In the genomic region with DNA sequence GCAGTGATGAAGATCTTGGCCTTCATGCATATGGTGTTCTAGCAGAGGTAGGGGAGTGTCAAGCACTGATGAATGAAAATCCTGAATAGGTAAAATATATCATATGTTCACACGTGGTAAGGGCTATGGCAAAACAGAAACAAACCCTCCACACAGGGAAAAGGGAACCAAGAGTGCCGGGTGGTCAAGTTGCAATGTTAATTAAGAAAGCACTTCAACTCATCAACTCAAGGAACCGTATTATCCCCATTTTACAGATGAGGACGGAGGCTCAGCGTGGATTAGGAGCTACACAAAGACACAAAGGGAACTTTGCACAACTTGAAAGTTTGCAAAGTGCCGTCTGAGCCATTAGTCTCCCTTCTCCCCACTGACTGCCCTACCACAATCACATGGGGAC, we compare ENCODE assay signal across 27 cellular contexts. TPM values are rescaled to one million over a fixed set of nuclear protein-coding genes. Genes with fewer than 3 reads are reported as not detected.
"Had no signal": no experiment of that assay in that cellular context is flagged by ENCODE, and none has a peak within 500 bp of the region (broad histone marks: within the 10 kb centered on the region; RNA-seq: fewer than 3 reads in every experiment).

No MANE protein-coding gene starts in this region.

- FAIRE-seq: endometrium, islet of Langerhans, keratinocyte had no signal

- H3K36me3 ChIP-seq: esophagus squamous epithelium, gastrocnemius medialis, heart right ventricle, left lung, lower lobe of right lung had no signal

- H3K4me3 ChIP-seq: esophagus squamous epithelium, gastrocnemius medialis, heart right ventricle, left lung, lower lobe of right lung, mucosa of descending colon had no signal

- H3K27ac ChIP-seq: epithelial cell of prostate, esophagus squamous epithelium, gastrocnemius medialis, heart right ventricle, left lung, lower lobe of right lung had no signal

- ATAC-seq: effector memory CD8-positive, alpha-beta T cell; esophagus mucosa; gastrocnemius medialis; heart right ventricle; left cardiac atrium; left lung; left ventricle myocardium superior; lower lobe of right lung; mucosa of descending colon; naive thymus-derived CD8-positive, alpha-beta T cell had no signal

- H3K9me3 ChIP-seq: esophagus squamous epithelium, gastrocnemius medialis, heart right ventricle, left lung, lower lobe of right lung, mucosa of descending colon had no signal

- H3K27me3 ChIP-seq: esophagus squamous epithelium, gastrocnemius medialis, heart right ventricle, left lung had no signal

- DNase-seq: cortex of kidney; effector CD8-positive, alpha-beta T cell; effector memory CD8-positive, alpha-beta T cell; endodermal cell; erythroblast; esophagus squamous epithelium; foreskin fibroblast; foreskin melanocyte; gastrocnemius medialis; glutamatergic neuron; head of caudate nucleus; heart right ventricle; hippocampal formation; left cardiac atrium; left lung; left ventricle myocardium superior; lower lobe of right lung; mesenchymal stem cell; mucosa of descending colon; naive B cell; naive thymus-derived CD8-positive, alpha-beta T cell had no signal

- H3K4me1 ChIP-seq: esophagus squamous epithelium, gastrocnemius medialis, heart right ventricle, left lung, lower lobe of right lung had no signal

RNA-seq across cellular contexts. Expression of a gene that starts 28.1 kb away (rescaled TPM):
- total RNA-seq: endodermal cell; lung microvascular endothelial cell; naive thymus-derived CD8-positive, alpha-beta T cell had no signal
